1 cellular context compared by ENCODE assay signal in genomic region chr20:51705400-51705799, GRCh38.
A peak's percentile ranks its signal among the peaks of the same experiment; 100 is the strongest.
TF ChIP-seq lines count a peak whose summit lies in the region.

No MANE protein-coding gene starts in this region.

TF ChIP-seq in H1, 55 proteins besides CTCF, POLR2A, EP300 and RAD21 (continued from another document):
- peak; percentile 13 for TF ChIP-seq NANOG (IDR thresholded peaks at IDR 0.05; ENCODE audit: insufficient read depth, low read depth, low read length, poor library complexity, severe bottlenecking)
